In the genomic region with DNA sequence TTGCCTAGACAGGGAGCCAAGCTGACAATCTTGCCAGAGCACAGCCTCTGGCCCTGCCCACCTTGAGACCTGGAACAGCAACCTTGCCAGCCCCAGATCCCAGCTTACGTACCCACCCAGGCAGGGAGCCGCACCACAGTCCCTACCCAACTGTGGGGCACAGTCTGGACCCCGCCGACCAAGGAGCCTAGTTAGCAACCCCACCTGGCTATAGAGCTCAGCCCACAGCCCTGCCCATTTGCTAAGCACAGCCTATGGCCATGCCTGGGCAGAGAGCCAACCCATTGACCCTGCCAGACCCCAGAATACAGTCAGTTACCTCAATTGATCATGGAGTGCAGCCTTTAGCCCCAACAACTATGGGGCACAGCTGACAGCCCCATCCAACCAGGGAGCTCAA, we compare ENCODE assay signal across 13 cellular contexts.
"Had no signal": no experiment of that assay in that cellular context is flagged by ENCODE, and none has a peak within 500 bp of the region (broad histone marks: within the 10 kb centered on the region; RNA-seq: fewer than 3 reads in every experiment).

No MANE protein-coding gene starts in this region.

- H3K27ac Mint-ChIP-seq: activated naive CD4-positive, alpha-beta T cell treated with anti-CD3 and anti-CD28 coated beads, Interleukin-2, amount 10 ng/mL, durations not matched to agents 7 days and 5 days; effector memory CD8-positive, alpha-beta T cell had no signal

- H3K9me3 ChIP-seq: esophagus squamous epithelium, tibial nerve, uterus had no signal

- ATAC-seq: activated CD4-positive, CD25-positive, alpha-beta regulatory T cell treated with anti-CD3 and anti-CD28 coated beads, Interleukin-2, amount 50 U/mL, for 24 hours; effector memory CD8-positive, alpha-beta T cell; left colon had no signal

- H3K4me1 Mint-ChIP-seq: activated naive CD4-positive, alpha-beta T cell treated with anti-CD3 and anti-CD28 coated beads, Interleukin-2, amount 10 ng/mL, durations not matched to agents 7 days and 5 days; neural crest cell had no signal

- H3K36me3 ChIP-seq: esophagus squamous epithelium, uterus had no signal

- H3K27me3 Mint-ChIP-seq: activated naive CD4-positive, alpha-beta T cell treated with anti-CD3 and anti-CD28 coated beads, Interleukin-2, amount 10 ng/mL, durations not matched to agents 7 days and 5 days; effector memory CD8-positive, alpha-beta T cell had no signal

- H3K4me3 Mint-ChIP-seq: activated naive CD4-positive, alpha-beta T cell treated with anti-CD3 and anti-CD28 coated beads, Interleukin-2, amount 10 ng/mL, durations not matched to agents 7 days and 5 days; effector memory CD8-positive, alpha-beta T cell; neural crest cell had no signal

- H3K27me3 ChIP-seq: esophagus squamous epithelium, tibial nerve, uterus had no signal

- H3K27ac ChIP-seq: esophagus squamous epithelium, tibial nerve, uterus had no signal

- H3K9me3 Mint-ChIP-seq: activated naive CD4-positive, alpha-beta T cell treated with anti-CD3 and anti-CD28 coated beads, Interleukin-2, amount 10 ng/mL, durations not matched to agents 7 days and 5 days; neural crest cell had no signal

- H3K36me3 Mint-ChIP-seq: activated naive CD4-positive, alpha-beta T cell treated with anti-CD3 and anti-CD28 coated beads, Interleukin-2, amount 10 ng/mL, durations not matched to agents 7 days and 5 days had no signal

- DNase-seq: activated CD4-positive, alpha-beta T cell treated with anti-CD3 and anti-CD28 coated beads, Interleukin-2, amount 50 U/mL, for 1 hour; activated CD8-positive, alpha-beta memory T cell treated with anti-CD3 and anti-CD28 coated beads, Interleukin-2, amount 50 U/mL, for 48 hours; activated effector memory CD4-positive, alpha-beta T cell treated with Interleukin-2 at 50 U/mL for 16 hours; activated naive CD4-positive, alpha-beta T cell treated with anti-CD3 and anti-CD28 coated beads, Interleukin-2, amount 10 ng/mL, durations not matched to agents 7 days and 5 days; activated T-cell treated with anti-CD3 and anti-CD28 coated beads, Interleukin-2, amount 50 U/mL, for 48 hours; effector memory CD8-positive, alpha-beta T cell; esophagus squamous epithelium; left colon; stimulated activated naive CD4-positive, alpha-beta T cell treated with Interleukin-2 at 50 U/mL for 16 hours; uterus had no signal

- H3K4me3 ChIP-seq: esophagus squamous epithelium, tibial nerve, uterus had no signal

- H3K4me1 ChIP-seq: esophagus squamous epithelium, tibial nerve, uterus had no signal
